18 cellular contexts compared by ENCODE assay signal in the genomic region with DNA sequence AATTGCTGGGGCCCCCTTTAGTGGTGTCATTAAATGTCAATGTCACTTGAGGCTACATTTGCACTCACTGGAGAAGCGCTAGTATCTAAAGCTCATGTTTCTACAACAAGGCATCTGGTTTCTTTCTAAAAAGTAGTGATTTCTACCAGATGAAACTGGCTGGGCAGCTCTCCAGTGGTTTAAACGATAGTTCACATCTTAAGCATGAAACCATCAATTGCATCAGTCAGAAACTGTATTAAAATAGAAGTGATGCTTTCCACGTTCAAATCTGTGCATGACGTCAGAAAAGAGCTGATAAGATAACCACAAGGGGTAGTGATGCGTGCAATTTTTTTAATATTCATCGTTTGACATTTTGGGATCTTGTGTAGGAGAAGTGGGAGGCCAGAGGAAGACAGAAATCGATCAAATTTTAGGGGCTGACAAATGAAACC. TPM values are rescaled to one million over a fixed set of nuclear protein-coding genes. Genes with fewer than 3 reads are reported as not detected.
DNase-seq lines count a peak whose midpoint lies in the region; FAIRE-seq and TF ChIP-seq lines count a peak whose summit lies in the region.
"Had no signal": no experiment of that assay in that cellular context is flagged by ENCODE, and none has a peak within 500 bp of the region (broad histone marks: within the 10 kb centered on the region; RNA-seq: fewer than 3 reads in every experiment).

No MANE protein-coding gene starts in this region.

- TF ChIP-seq EP300 in esophagus muscularis mucosa (IDR thresholded peaks at IDR 0.05), result no peak

- no peaks in the 10 kb centered on the region for H4K20me1 ChIP-seq in BLaER1

- intact Hi-C loops in esophagus muscularis mucosa (cut with DNase I) (no loop called here), kidney (cut with DNase I) (no loop called here), Caco-2 (cut with micrococcal nuclease; ENCODE audit: unreplicated experiment) (no loop called here)

- H3K4me3 ChIP-seq in BLaER1 (no peak overlapping the region), esophagus muscularis mucosa (no peak overlapping the region), kidney (ENCODE audit: low read length in 2 of 2) (no peak overlapping the region), Caco-2 (ENCODE audit: low read depth, low read length) (no peak overlapping the region)

- H3K9me3 ChIP-seq in BLaER1 (no peaks in the 10 kb centered on the region), esophagus muscularis mucosa (no peaks in the 10 kb centered on the region), kidney (ENCODE audit: control insufficient read depth in 1 of 2, low read length in 2 of 2) (no peaks in the 10 kb centered on the region), Caco-2 (no peaks in the 10 kb centered on the region)

- no peaks in the 10 kb centered on the region for H3K9me3 Mint-ChIP-seq in Caco-2 (ENCODE audit: unreplicated experiment)
- H3K9me3 Mint-ChIP-seq: activated CD4-positive, alpha-beta T cell treated with anti-CD3 and anti-CD28 coated beads, Interleukin-2, amount 10 ng/mL, durations not matched to agents 7 days and 5 days had no signal

- H3K4me2 ChIP-seq in BLaER1, result peak overlapping the region; percentile 17; the same call in 1 of the 2 replicates

- TF ChIP-seq CTCF in esophagus muscularis mucosa (IDR thresholded peaks at IDR 0.05), result no peak
- TF ChIP-seq CTCF in kidney (IDR thresholded peaks at IDR 0.05; ENCODE audit: borderline replicate concordance, extremely low read depth, insufficient read depth), result no peak
- no peak for TF ChIP-seq CTCF in Caco-2 (IDR thresholded peaks at IDR 0.05; ENCODE audit: insufficient read depth in 1 of 2, low read depth in 1 of 2, low read length in 1 of 2, severe bottlenecking in 1 of 2, unreplicated experiment in 1 of 2)

- H3K4me3 Mint-ChIP-seq in Caco-2 (ENCODE audit: unreplicated experiment), result no peak overlapping the region
- H3K4me3 Mint-ChIP-seq: activated CD4-positive, alpha-beta T cell treated with anti-CD3 and anti-CD28 coated beads, Interleukin-2, amount 10 ng/mL, durations not matched to agents 7 days and 5 days; CD14-positive monocyte; IgD-negative memory B cell had no signal

- H3K9ac ChIP-seq in BLaER1 (no peak overlapping the region), kidney (ENCODE audit: low read length in 2 of 2) (no peak overlapping the region)

- H3K27me3 ChIP-seq in BLaER1 (no peaks in the 10 kb centered on the region), esophagus muscularis mucosa (no peaks in the 10 kb centered on the region), Caco-2 (replicated peaks; ENCODE audit: control insufficient read depth, insufficient read depth, low read length) (no peaks in the 10 kb centered on the region)

- H3K27ac ChIP-seq in BLaER1, result no peak overlapping the region
- peak overlapping the region in 1 of 4 donors; percentile 13 for H3K27ac ChIP-seq in esophagus muscularis mucosa (replicated peaks in 1 of 4)
- H3K27ac ChIP-seq in kidney (ENCODE audit: low read depth in 2 of 2, low read length in 2 of 2), result peak overlapping the region; percentile 5 to 65
- H3K27ac ChIP-seq: HL-60 had no signal

- H3K36me3 ChIP-seq in BLaER1 (no peaks in the 10 kb centered on the region), esophagus muscularis mucosa (no peaks in the 10 kb centered on the region), kidney (ENCODE audit: control insufficient read depth in 1 of 2, insufficient read depth in 2 of 2, low read length in 2 of 2) (no peaks in the 10 kb centered on the region), Caco-2 (ENCODE audit: control insufficient read depth, insufficient read depth, low read length) (no peaks in the 10 kb centered on the region)

- no peak overlapping the region for H3K27ac Mint-ChIP-seq in Caco-2 (ENCODE audit: unreplicated experiment)
- H3K27ac Mint-ChIP-seq: activated CD4-positive, alpha-beta T cell treated with anti-CD3 and anti-CD28 coated beads, Interleukin-2, amount 10 ng/mL, durations not matched to agents 7 days and 5 days; CD14-positive monocyte; IgD-negative memory B cell had no signal

- peaks cover 10% of the 10 kb centered on the region for H3K4me1 ChIP-seq in BLaER1
- peaks cover 0 to 14% (median 5%) of the 10 kb centered on the region in 4 donors for H3K4me1 ChIP-seq in esophagus muscularis mucosa
- H3K4me1 ChIP-seq in kidney (ENCODE audit: control insufficient read depth in 1 of 2, insufficient read depth in 1 of 2, low read depth in 1 of 2, low read length in 2 of 2), result peaks cover 3% of the 10 kb centered on the region in 2 donors
- no peaks in the 10 kb centered on the region for H3K4me1 ChIP-seq in Caco-2

- no peak for FAIRE-seq in kidney (lab: Jason Lieb, UNC)

- no peak for TF ChIP-seq POLR2A in esophagus muscularis mucosa (IDR thresholded peaks at IDR 0.05; ENCODE audit: low read depth)

- H3K4me1 Mint-ChIP-seq in Caco-2 (ENCODE audit: low read depth, unreplicated experiment), result no peaks in the 10 kb centered on the region
- H3K4me1 Mint-ChIP-seq: activated CD4-positive, alpha-beta T cell treated with anti-CD3 and anti-CD28 coated beads, Interleukin-2, amount 10 ng/mL, durations not matched to agents 7 days and 5 days; CD14-positive monocyte; IgD-negative memory B cell had no signal

- WGBS in esophagus muscularis mucosa, result 60% methylated on average over 7 of the region's 7 CpGs

- DNase-seq in SK-N-DZ (ENCODE audit: low spot score) (peak; percentile 65), esophagus muscularis mucosa (ENCODE audit: extremely low spot score) (peak; percentile 84), kidney (no peak), Caco-2 (no peak), KG1 (lab: John Stamatoyannopoulos, UW) (no peak), NCI-H1694 treated with DMSO at 0.1 percent for 48 hours (lab: John Stamatoyannopoulos, UW) (no peak), DMS 273 treated with DMSO at 0.1 percent for 48 hours (lab: John Stamatoyannopoulos, UW) (no peak)
- DNase-seq: activated CD4-positive, alpha-beta T cell treated with anti-CD3 and anti-CD28 coated beads, Interleukin-2, amount 10 ng/mL, durations not matched to agents 7 days and 5 days; activated effector memory CD4-positive, alpha-beta T cell treated with anti-CD3 and anti-CD28 coated beads, Interleukin-2, amount 50 U/mL, for 16 hours; amygdala; GDM1; H7; NCI-H1694; NCI-H345 had no signal

- no peaks in the 10 kb centered on the region for H3K36me3 Mint-ChIP-seq in Caco-2 (ENCODE audit: insufficient read depth, unreplicated experiment)
- H3K36me3 Mint-ChIP-seq: CD14-positive monocyte had no signal

- CTCF ChIA-PET in Caco-2 (lab: Charles Lee), result no interaction called here

- no TSS peak for BruUV-seq in Caco-2 (replicated peaks; lab: Mats Ljungman, UMichigan)

- POLR2A ChIA-PET in Caco-2 (lab: Charles Lee), result no interaction called here

- H3K27me3 Mint-ChIP-seq in Caco-2 (ENCODE audit: insufficient read depth, unreplicated experiment), result no peaks in the 10 kb centered on the region
- H3K27me3 Mint-ChIP-seq: activated CD4-positive, alpha-beta T cell treated with anti-CD3 and anti-CD28 coated beads, Interleukin-2, amount 10 ng/mL, durations not matched to agents 7 days and 5 days; IgD-negative memory B cell had no signal

RNA-seq across cellular contexts. Expression of gene PDE10A, which starts 13.3 kb away (rescaled TPM):
- 8.2 and 10.4 TPM in 2 replicates for polyA plus RNA-seq in SK-N-DZ (2014; cell fraction: cytosol; rRNA removed)
- 15.9 and 19.2 TPM in 2 replicates for polyA plus RNA-seq in SK-N-DZ (2014; cell fraction: nucleus; rRNA removed)
- total RNA-seq in esophagus muscularis mucosa, result 1 to 10 TPM; 2.9 to 8.8 (median 3.9) TPM
- total RNA-seq in kidney, result 23.1 TPM
- polyA plus RNA-seq in kidney (ENCODE audit: insufficient read depth, low read depth, low replicate concordance), result 4.8 TPM
- total RNA-seq in Caco-2 (2022), result 3.4 and 3.6 TPM in 2 replicates
- total RNA-seq: activated CD4-positive, alpha-beta T cell treated with anti-CD3 and anti-CD28 coated beads, Interleukin-2, amount 10 ng/mL, durations not matched to agents 7 days and 5 days had no signal
- polyA plus RNA-seq: CD14-positive monocyte, IgD-negative memory B cell had no signal

Comparison
In these comparisons a context has a peak if more than half of its experiments do, and no peak if none do; other contexts are left out.
1. DNase-seq: peak in SK-N-DZ (single experiment) and esophagus muscularis mucosa (single experiment); none in kidney (single experiment), Caco-2 (0 of 2), KG1 (single experiment), NCI-H1694 treated with DMSO at 0.1 percent for 48 hours (single experiment) and DMS 273 treated with DMSO at 0.1 percent for 48 hours (single experiment).